ENCODE assay signal across 8 cellular contexts in genomic region chr11:120801801-120802689, GRCh38.
DNase-seq lines count a peak whose midpoint lies in the region; ATAC-seq and TF ChIP-seq lines count a peak whose summit lies in the region.

No MANE protein-coding gene starts in this region.

- H3K4me1 ChIP-seq in hepatocyte (ENCODE audit: insufficient read depth): no peaks in the 10 kb centered on the region

- ATAC-seq in sciatic nerve (peak; percentile 76), HG02759 (IDR thresholded peaks at IDR 0.05; ENCODE audit: unreplicated experiment) (no peak), GM18907 (IDR thresholded peaks at IDR 0.05; ENCODE audit: unreplicated experiment) (no peak)

- no peaks in the 10 kb centered on the region for H3K36me3 ChIP-seq in hepatocyte (replicated peaks; ENCODE audit: insufficient read depth, low read depth)

- TF ChIP-seq CTCF in hepatocyte (IDR thresholded peaks at IDR 0.05; ENCODE audit: poor library complexity): peak; percentile 73

- no peaks in the 10 kb centered on the region for H3K9me2 ChIP-seq in hepatocyte (replicated peaks; ENCODE audit: insufficient read depth)

- no peak overlapping the region for H3K4me3 ChIP-seq in hepatocyte

- intact Hi-C loops in sciatic nerve (cut with DNase I): no loop called here

- H3K27me3 ChIP-seq in hepatocyte: no peaks in the 10 kb centered on the region

- no peak overlapping the region for H3K27ac ChIP-seq in hepatocyte

- H2AFZ ChIP-seq in hepatocyte: no peak overlapping the region

- WGBS in hepatocyte (ENCODE audit: low lambda C conversion rate, missing lambda C conversion rate): 36% methylated on average over 9 of the region's 9 CpGs

- no peaks in the 10 kb centered on the region for H4K20me1 ChIP-seq in hepatocyte (ENCODE audit: insufficient read depth, poor library complexity, severe bottlenecking)

- no peaks in the 10 kb centered on the region for H3K79me2 ChIP-seq in hepatocyte

- H3K9me3 ChIP-seq in hepatocyte (ENCODE audit: low read depth): no peaks in the 10 kb centered on the region

- DNase-seq in DMS79 treated with DMSO at 0.1 percent for 48 hours (lab: John Stamatoyannopoulos, UW): peak; percentile 78
- DNase-seq in HuH-7 (ENCODE audit: low spot score): peak; percentile 79
- peak; percentile 33 for DNase-seq in RPMI7951 (ENCODE audit: low read depth)
- peak; percentile 48 for DNase-seq in amniotic epithelial cell (ENCODE audit: low read depth)
- DNase-seq in hepatocyte (ENCODE audit: low spot score): peak; percentile 85
- DNase-seq in sciatic nerve (ENCODE audit: low spot score): peak; percentile 82

- no peak overlapping the region for H3K4me2 ChIP-seq in hepatocyte

Comparison
In these comparisons a context has a peak if more than half of its experiments do, and no peak if none do; other contexts are left out.
1. DNase-seq: peak in every context shown above with its lines; median percentile 85 in hepatocyte; 82 in sciatic nerve; 79 in HuH-7; 78 in DMS79 treated with DMSO at 0.1 percent for 48 hours; 48 in amniotic epithelial cell; 33 in RPMI7951.